ENCODE assay signal across 9 cellular contexts in genomic region chr16:8866118-8866883, GRCh38. TPM values are rescaled to one million over a fixed set of nuclear protein-coding genes. Genes with fewer than 3 reads are reported as not detected.
DNase-seq lines count a peak whose midpoint lies in the region; ATAC-seq, FAIRE-seq and TF ChIP-seq lines count a peak whose summit lies in the region.
"Had no signal": no experiment of that assay in that cellular context is flagged by ENCODE, and none has a peak within 500 bp of the region (broad histone marks: within the 10 kb centered on the region; RNA-seq: fewer than 3 reads in every experiment).

No MANE protein-coding gene starts in this region.

- no peak for TF ChIP-seq RAD21 in A549 (conservative IDR thresholded peaks at IDR 0.05 in 1 of 2, IDR thresholded peaks at IDR 0.05 in 1 of 2)

- H3K4me1 Mint-ChIP-seq in memory B cell, result peaks cover 45% of the 10 kb centered on the region

- WGBS in A549 (ENCODE audit: missing lambda C conversion rate), result 91% methylated on average over 28 of the region's 30 CpGs
- 48 to 51% methylated on average over 9 to 27 of the region's 30 CpGs for WGBS in upper lobe of left lung, 2 donors

- POLR2A ChIA-PET in A549 (lab: Yijun Ruan, JAX), result interaction anchor here (0.7 kb wide), 1 partner anchor 29 kb away, joined by 5 read pairs; no protein-coding TSS in a partner anchor

- H3K27me3 Mint-ChIP-seq in memory B cell, result no peaks in the 10 kb centered on the region

- no peaks in the 10 kb centered on the region for H3K9me3 ChIP-seq in A549
- no peaks in the 10 kb centered on the region for H3K9me3 ChIP-seq in KOPT-K1 (ENCODE audit: insufficient read depth, low read length, poor library complexity, severe bottlenecking)
- no peaks in the 10 kb centered on the region for H3K9me3 ChIP-seq in colonic mucosa
- H3K9me3 ChIP-seq in upper lobe of left lung, result no peaks in the 10 kb centered on the region

- no peak for ATAC-seq in A549
- no peak for ATAC-seq in memory B cell (ENCODE audit: low read depth)
- ATAC-seq in upper lobe of left lung (ENCODE audit: low FRiP score in 2 of 2), result peak in 1 of 2 donors; percentile 3
- ATAC-seq in HG03159 (IDR thresholded peaks at IDR 0.05; ENCODE audit: unreplicated experiment), result no peak

- H3K4me3 ChIP-seq in A549 (no peak overlapping the region), colonic mucosa (peak overlapping the region; percentile 76), upper lobe of left lung (peak overlapping the region; percentile 82 to 94 (median 91))

- H3K27ac ChIP-seq in A549 (peak overlapping the region in 1 of 2 experiments; percentile 94; a peak in 3 of 6 replicates), KOPT-K1 (ENCODE audit: low read depth, low read length, poor library complexity, severe bottlenecking) (peak overlapping the region; percentile 92), colonic mucosa (peak overlapping the region; percentile 6), upper lobe of left lung (peak overlapping the region; percentile 87 to 97 (median 89))

- no peaks in the 10 kb centered on the region for H3K27me3 ChIP-seq in colonic mucosa
- no peaks in the 10 kb centered on the region for H3K27me3 ChIP-seq in upper lobe of left lung

- TF ChIP-seq POLR2A in A549 (IDR thresholded peaks at IDR 0.05; ENCODE audit: low read length) (no peak), upper lobe of left lung (IDR thresholded peaks at IDR 0.05) (no peak)

- TF ChIP-seq EP300 in A549 (IDR thresholded peaks at IDR 0.05) (no peak), upper lobe of left lung (IDR thresholded peaks at IDR 0.05) (no peak)

- intact Hi-C loops in colonic mucosa (cut with DNase I), result no loop called here

- H3K36me3 Mint-ChIP-seq in memory B cell, result no peaks in the 10 kb centered on the region

- no peaks in the 10 kb centered on the region for H3K9me3 Mint-ChIP-seq in memory B cell

- H3K4me1 ChIP-seq in A549 (peaks cover 83% of the 10 kb centered on the region), colonic mucosa (peaks cover 25% of the 10 kb centered on the region), upper lobe of left lung (peaks cover 63 to 84% (median 66%) of the 10 kb centered on the region in 4 donors)

- no peak overlapping the region for H3K27ac Mint-ChIP-seq in memory B cell

- CTCF ChIA-PET in A549 (lab: Yijun Ruan, JAX), result interaction anchor here (1.0 to 7.9 kb wide), 4 partner anchors 14 to 205 kb away, joined by 3 to 84 read pairs (median 26); partner anchors contain the start of gene LITAFD

- H3K4me3 Mint-ChIP-seq in memory B cell, result peak overlapping the region; percentile 72

- H3K36me3 ChIP-seq in KOPT-K1 (ENCODE audit: insufficient read depth, low read length) (peaks cover 50% of the 10 kb centered on the region), colonic mucosa (no peaks in the 10 kb centered on the region), upper lobe of left lung (no peaks in the 10 kb centered on the region)

- DNase-seq in A549 (ENCODE audit: low read depth in 1 of 2, low spot score in 1 of 2) (no peak), colonic mucosa (peak; percentile 69), memory B cell (ENCODE audit: low spot score in 2 of 2) (no peak), upper lobe of left lung (peak in 1 of 2 donors; percentile 80), KG1 (lab: John Stamatoyannopoulos, UW) (no peak), NOMO-1 (lab: John Stamatoyannopoulos, UW; ENCODE audit: unreplicated experiment in 2 of 2) (no peak)

- peak overlapping the region; percentile 98 for H3K4me2 ChIP-seq in A549

- no peak for FAIRE-seq in A549 (lab: Jason Lieb, UNC)

- TF ChIP-seq CTCF in A549 (IDR thresholded peaks at IDR 0.05) (no peak), colonic mucosa (IDR thresholded peaks at IDR 0.05) (no peak), upper lobe of left lung (IDR thresholded peaks at IDR 0.05) (no peak)

- peak overlapping the region; percentile 14 to 88 for H3K9ac ChIP-seq in colonic mucosa (ENCODE audit: low read depth in 2 of 2, low read length in 2 of 2)

TF ChIP-seq in A549, 52 proteins besides CTCF, POLR2A, EP300 and RAD21:
- TF ChIP-seq NPAS2 (CRISPR knock-in tag; IDR thresholded peaks at IDR 0.05; ENCODE audit: borderline replicate concordance), result no peak

RNA-seq across cellular contexts. Expression of gene CARHSP1, which starts 2.5 kb away (rescaled TPM):
- polyA plus RNA-seq in A549 (2011; rRNA removed) (47.8 and 53.9 TPM in 2 replicates), A549 (2017; fragmentation: RNase III; extraction: RNeasy Plus Mini Kit Qiagen cat#74134 plus additional on column Dnase treatment) (137 to 173 TPM (median 172 TPM) in 3 replicates)
- 192 and 210 TPM in 2 replicates for polyA plus RNA-seq in A549 (2012; cell fraction: cytosol; rRNA removed)
- polyA plus RNA-seq in A549 (2012; cell fraction: nucleus; rRNA removed), result 104 and 147 TPM in 2 replicates
- 70.2 and 86.8 TPM in 2 replicates for polyA minus RNA-seq in A549 (2011; rRNA and poly(A)+ RNA removed)
- total RNA-seq in colonic mucosa (10 to 100 TPM; 75.7 to 77.9 TPM), upper lobe of left lung (100 to 1,000 TPM in 1 of 6 donors, 10 to 100 TPM in 5; 33.5 to 102 (median 75.3) TPM)

RNA-seq across cellular contexts. Expression of gene LITAFD, which starts 15.8 kb away (rescaled TPM):
- not detected in 2 replicates for polyA plus RNA-seq in A549 (2011; rRNA removed)
- polyA plus RNA-seq in A549 (2012; cell fraction: cytosol; rRNA removed), result not detected in 2 replicates
- polyA plus RNA-seq in A549 (2012; cell fraction: nucleus; rRNA removed), result not detected in 2 replicates
- polyA plus RNA-seq in A549 (2017; fragmentation: RNase III; extraction: RNeasy Plus Mini Kit Qiagen cat#74134 plus additional on column Dnase treatment), result not detected in 3 replicates
- not detected in 2 replicates for polyA minus RNA-seq in A549 (2011; rRNA and poly(A)+ RNA removed)
- total RNA-seq in colonic mucosa, result not detected
- not detected for total RNA-seq in upper lobe of left lung
- total RNA-seq: dermis microvascular lymphatic vessel endothelial cell had no signal
